31 cellular contexts compared by ENCODE assay signal in genomic region chr7:3578399-3578798, GRCh38.
"Had no signal": no experiment of that assay in that cellular context is flagged by ENCODE, and none has a peak within 500 bp of the region (broad histone marks: within the 10 kb centered on the region; RNA-seq: fewer than 3 reads in every experiment).

No MANE protein-coding gene starts in this region.

- H3K27me3 ChIP-seq: body of pancreas, breast epithelium, MG63 had no signal

- DNase-seq: activated B cell treated with CpG ODN at 0.5 μM for 24 hours; activated CD4-positive, alpha-beta T cell treated with anti-CD3 and anti-CD28 coated beads for 48 hours; activated CD4-positive, alpha-beta T cell treated with anti-CD3 and anti-CD28 coated beads, Interleukin-2, amount 50 U/mL, for 4 hours; activated CD4-positive, CD25-positive, alpha-beta regulatory T cell treated with anti-CD3 and anti-CD28 coated beads, Interleukin-2, amount 50 U/mL, for 72 hours; activated CD8-positive, alpha-beta T cell treated with anti-CD3 and anti-CD28 coated beads, Interleukin-2, amount 10 ng/mL, durations not matched to agents 7 days and 5 days; activated gamma-delta T cell; activated naive CD4-positive, alpha-beta T cell treated with Interleukin-2 at 50 U/mL for 16 hours; activated naive CD8-positive, alpha-beta T cell treated with anti-CD3 and anti-CD28 coated beads, Interleukin-2, amount 10 ng/mL, durations not matched to agents 7 days and 5 days; activated T-cell treated with anti-CD3 and anti-CD28 coated beads, Interleukin-2, amount 50 U/mL, for 24 hours; body of pancreas; Kasumi-1; KG1; MG63; NCI-H1092; NCI-H146; NCI-H187; NCI-H2029 treated with DMSO at 0.1 percent for 48 hours; NCI-H2171 treated with DMSO at 0.1 percent for 48 hours; NCI-H2227 treated with DMSO at 0.1 percent for 48 hours; NCI-H446; NCI-H510A treated with DMSO at 0.1 percent for 48 hours; NCI-H526 treated with DMSO at 0.1 percent for 48 hours; NCI-H774; NK-92 treated with Interleukin-12 subunit alpha and Interleukin-12 subunit beta, amount 100 ng/mL, for 24 hours; Right ventricle myocardium superior; SW 1271; T-helper 1 cell; T-helper 2 cell; T-helper 9 cell had no signal

- ATAC-seq: activated CD8-positive, alpha-beta T cell treated with anti-CD3 and anti-CD28 coated beads, Interleukin-2, amount 10 ng/mL, durations not matched to agents 7 days and 5 days; body of pancreas had no signal

- H3K36me3 ChIP-seq: breast epithelium, MG63 had no signal

- H3K27ac ChIP-seq: body of pancreas, breast epithelium, VCaP had no signal

- H3K4me1 ChIP-seq: breast epithelium had no signal

- H3K4me3 ChIP-seq: body of pancreas, breast epithelium, MG63 had no signal
